Comparison of ENCODE assay signal across 12 cellular contexts in genomic region chr15:59587085-59587826, GRCh38. TPM values are rescaled to one million over a fixed set of nuclear protein-coding genes. Genes with fewer than 3 reads are reported as not detected.
A peak's percentile ranks its signal among the peaks of the same experiment; 100 is the strongest.
DNase-seq lines count a peak whose midpoint lies in the region; ATAC-seq, FAIRE-seq and TF ChIP-seq lines count a peak whose summit lies in the region.
"Had no signal": no experiment of that assay in that cellular context is flagged by ENCODE, and none has a peak within 500 bp of the region (broad histone marks: within the 10 kb centered on the region; RNA-seq: fewer than 3 reads in every experiment).

No MANE protein-coding gene starts in this region.

- H3K56ac ChIP-seq in IMR-90 (ENCODE audit: extremely low read depth, insufficient read depth, low read length) = no peak overlapping the region

- BruUV-seq in IMR-90 (replicated peaks; lab: Mats Ljungman, UMichigan) = no TSS peak

- ATAC-seq in A549 = peak in 1 of 2 experiments; percentile 60; a peak in 3 of 6 replicates
- ATAC-seq in IMR-90 (ENCODE audit: low read depth) = no peak
- ATAC-seq in HG03520 (IDR thresholded peaks at IDR 0.05; ENCODE audit: unreplicated experiment) = no peak
- no peak for ATAC-seq in CD8-positive, alpha-beta T cell
- ATAC-seq: activated naive CD8-positive, alpha-beta T cell treated with anti-CD3 and anti-CD28 coated beads, Interleukin-2, amount 50 U/mL, for 24 hours had no signal

- H2AK9ac ChIP-seq in IMR-90 (replicated peaks; ENCODE audit: low read depth, low read length, poor library complexity) = no peak overlapping the region

- H3K4me3 Mint-ChIP-seq in CD8-positive, alpha-beta T cell = no peak overlapping the region
- no peak overlapping the region for H3K4me3 Mint-ChIP-seq in activated naive CD4-positive, alpha-beta T cell treated with anti-CD3 and anti-CD28 coated beads for 36 hours
- H3K4me3 Mint-ChIP-seq: activated B cell treated with CpG ODN at 0.5 μM for 24 hours; activated naive CD8-positive, alpha-beta T cell treated with anti-CD3 and anti-CD28 coated beads, Interleukin-2, amount 50 U/mL, for 24 hours had no signal

- H3K18ac ChIP-seq in IMR-90 (ENCODE audit: low read depth, low read length) = no peak overlapping the region

- peak; percentile 97 for FAIRE-seq in A549 (lab: Jason Lieb, UNC)
- FAIRE-seq: urothelium cell line had no signal

- peaks cover 9% of the 10 kb centered on the region for H3K4me1 Mint-ChIP-seq in CD8-positive, alpha-beta T cell (ENCODE audit: low read depth)
- H3K4me1 Mint-ChIP-seq in activated naive CD4-positive, alpha-beta T cell treated with anti-CD3 and anti-CD28 coated beads for 36 hours (ENCODE audit: low read depth) = peaks cover 27% of the 10 kb centered on the region
- H3K4me1 Mint-ChIP-seq: activated B cell treated with CpG ODN at 0.5 μM for 24 hours had no signal

- H3K4me3 ChIP-seq in A549 (no peak overlapping the region), IMR-90 (ENCODE audit: insufficient read depth, low read depth, low read length) (no peak overlapping the region), epithelial cell of esophagus (ENCODE audit: low read length) (no peak overlapping the region)
- H3K4me3 ChIP-seq in CD8-positive, alpha-beta T cell (ENCODE audit: low read depth, low read length) = no peak overlapping the region

- no peak overlapping the region for H3K14ac ChIP-seq in IMR-90 (replicated peaks; ENCODE audit: low read depth, low read length)

- peak in 1 of 2 experiments; percentile 62 for DNase-seq in A549 (ENCODE audit: low read depth in 1 of 2, low spot score in 1 of 2)
- DNase-seq in IMR-90 = no peak
- DNase-seq in NCI-H748 treated with DMSO at 0.1 percent for 48 hours (lab: John Stamatoyannopoulos, UW) = peak; percentile 64
- DNase-seq in epithelial cell of esophagus (ENCODE audit: low read depth) = peak; percentile 74
- DNase-seq in CD8-positive, alpha-beta T cell = no peak
- DNase-seq in activated CD4-positive, CD25-positive, alpha-beta regulatory T cell (lab: John Stamatoyannopoulos, UW) = no peak
- DNase-seq in activated naive CD4-positive, alpha-beta T cell treated with anti-CD3 and anti-CD28 coated beads for 36 hours = no peak
- DNase-seq: activated B cell treated with CpG ODN at 0.5 μM for 24 hours; activated naive CD8-positive, alpha-beta T cell treated with anti-CD3 and anti-CD28 coated beads, Interleukin-2, amount 50 U/mL, for 24 hours; stimulated activated CD4-positive, alpha-beta T cell treated with anti-CD3 and anti-CD28 coated beads, Interleukin-2, amount 100 ng/mL, for 24 hours had no signal

- H2BK120ac ChIP-seq in IMR-90 (ENCODE audit: low read depth, low read length) = no peak overlapping the region

- H3K4ac ChIP-seq in IMR-90 (ENCODE audit: low read depth, low read length) = no peak overlapping the region

- H3K9me3 Mint-ChIP-seq in CD8-positive, alpha-beta T cell = no peaks in the 10 kb centered on the region
- no peaks in the 10 kb centered on the region for H3K9me3 Mint-ChIP-seq in activated naive CD4-positive, alpha-beta T cell treated with anti-CD3 and anti-CD28 coated beads for 36 hours
- H3K9me3 Mint-ChIP-seq: activated B cell treated with CpG ODN at 0.5 μM for 24 hours; activated naive CD8-positive, alpha-beta T cell treated with anti-CD3 and anti-CD28 coated beads, Interleukin-2, amount 50 U/mL, for 24 hours had no signal

- no peak overlapping the region for H2BK20ac ChIP-seq in IMR-90 (ENCODE audit: low read depth, low read length)

- peak overlapping the region; percentile 57 to 66 for H3K27ac ChIP-seq in A549
- H3K27ac ChIP-seq in IMR-90 (ENCODE audit: insufficient read depth, low read length) = no peak overlapping the region
- no peak overlapping the region for H3K27ac ChIP-seq in CD8-positive, alpha-beta T cell (ENCODE audit: low read depth, low read length)

- H3K36me3 ChIP-seq in IMR-90 (ENCODE audit: control insufficient read depth, insufficient read depth, low read length) = no peaks in the 10 kb centered on the region
- H3K36me3 ChIP-seq in CD8-positive, alpha-beta T cell (ENCODE audit: insufficient read depth, low read length) = no peaks in the 10 kb centered on the region

- no peaks in the 10 kb centered on the region for H3K36me3 Mint-ChIP-seq in CD8-positive, alpha-beta T cell
- no peaks in the 10 kb centered on the region for H3K36me3 Mint-ChIP-seq in activated naive CD4-positive, alpha-beta T cell treated with anti-CD3 and anti-CD28 coated beads for 36 hours (ENCODE audit: low read depth)

- no peak overlapping the region for H2AFZ ChIP-seq in IMR-90 (replicated peaks; ENCODE audit: low read length, poor library complexity)

- POLR2A ChIA-PET in A549 (lab: Yijun Ruan, JAX) (no interaction called here), IMR-90 (lab: Charles Lee; ENCODE audit: unreplicated experiment) (no interaction called here)
- POLR2A ChIA-PET in CD8-positive, alpha-beta T cell (lab: Charles Lee) = no interaction called here

- TF ChIP-seq POLR2A in A549 (IDR thresholded peaks at IDR 0.05; ENCODE audit: low read length) (no peak), IMR-90 (IDR thresholded peaks at IDR 0.05; ENCODE audit: low read depth, low read length) (no peak)

- intact Hi-C loops in IMR-90 (cut with micrococcal nuclease) = no loop called here
- intact Hi-C loops in CD8-positive, alpha-beta T cell (cut with DNase I, micrococcal nuclease) = no loop called here
- intact Hi-C loops in activated naive CD4-positive, alpha-beta T cell treated with anti-CD3 and anti-CD28 coated beads for 36 hours (cut with micrococcal nuclease) = no loop called here

- in situ Hi-C loops in IMR-90 (cut with MboI; ENCODE audit: low sequenced_read_pairs) = no loop called here

- no peak overlapping the region for H2BK15ac ChIP-seq in IMR-90 (ENCODE audit: low read depth, low read length)

- H3K79me1 ChIP-seq in IMR-90 (ENCODE audit: low read depth in 1 of 2, low read length in 2 of 2) = no peaks in the 10 kb centered on the region

- no peak overlapping the region for H2BK5ac ChIP-seq in IMR-90 (ENCODE audit: low read depth, low read length, poor library complexity, severe bottlenecking)

- whole genome bisulfite sequencing in A549 (ENCODE audit: missing lambda C conversion rate) = 34% methylated on average over 3 of the region's 3 CpGs
- no CpG with 5 or more reads among the region's 3 CpGs for WGBS in IMR-90 (ENCODE audit: extremely low coverage in 2 of 2, insufficient read length in 1 of 2), 2 experiments

- TF ChIP-seq CTCF in A549 (IDR thresholded peaks at IDR 0.05) (no peak), IMR-90 (conservative IDR thresholded peaks at IDR 0.05; ENCODE audit: low read depth, low read length) (no peak), epithelial cell of esophagus (IDR thresholded peaks at IDR 0.05; ENCODE audit: insufficient read depth, low read depth, low read length, missing control alignments) (no peak)
- no peak for TF ChIP-seq CTCF in CD8-positive, alpha-beta T cell (IDR thresholded peaks at IDR 0.05)

- H3K27ac Mint-ChIP-seq in CD8-positive, alpha-beta T cell = no peak overlapping the region
- no peak overlapping the region for H3K27ac Mint-ChIP-seq in activated naive CD4-positive, alpha-beta T cell treated with anti-CD3 and anti-CD28 coated beads for 36 hours
- H3K27ac Mint-ChIP-seq: activated B cell treated with CpG ODN at 0.5 μM for 24 hours; activated naive CD8-positive, alpha-beta T cell treated with anti-CD3 and anti-CD28 coated beads, Interleukin-2, amount 50 U/mL, for 24 hours had no signal

- no peak for TF ChIP-seq EP300 in A549 (IDR thresholded peaks at IDR 0.05)

- dilution Hi-C loops in IMR-90 (cut with HindIII; ENCODE audit: low sequenced_read_pairs, unreplicated experiment) = no loop called here

- H4K5ac ChIP-seq in IMR-90 (ENCODE audit: low read depth, low read length) = no peak overlapping the region

- CTCF ChIA-PET in A549 (lab: Yijun Ruan, JAX) (interaction anchor here (0.8 to 4.6 kb wide), 6 partner anchors 9 to 58 kb away, joined by 3 to 24 read pairs (median 4); no protein-coding TSS in a partner anchor), IMR-90 (lab: Yijun Ruan, JAX) (no interaction called here)
- CTCF ChIA-PET in CD8-positive, alpha-beta T cell (lab: Charles Lee) = no interaction called here
- CTCF ChIA-PET in activated naive CD4-positive, alpha-beta T cell treated with anti-CD3 and anti-CD28 coated beads for 36 hours (lab: Charles Lee) = no interaction called here

- no peak overlapping the region for H4K8ac ChIP-seq in IMR-90 (ENCODE audit: low read depth in 2 of 2, low read length in 2 of 2)

- H3K4me2 ChIP-seq in A549 (peak overlapping the region; percentile 52), IMR-90 (ENCODE audit: low read depth, low read length) (no peak overlapping the region)

- no peaks in the 10 kb centered on the region for H3K9me1 ChIP-seq in IMR-90 (ENCODE audit: insufficient read depth, low read length)

- H3K27me3 ChIP-seq in IMR-90 (ENCODE audit: control insufficient read depth, insufficient read depth, low read length) = peaks cover 2% of the 10 kb centered on the region; the same call in 1 of the 2 replicates
- no peaks in the 10 kb centered on the region for H3K27me3 ChIP-seq in CD8-positive, alpha-beta T cell (ENCODE audit: insufficient read depth, low read length)

- no peak overlapping the region for H4K91ac ChIP-seq in IMR-90 (ENCODE audit: insufficient read depth, low read depth, low read length)

- no peak overlapping the region for H3K23ac ChIP-seq in IMR-90 (ENCODE audit: low read depth, low read length)

- no peak overlapping the region for H3K9ac ChIP-seq in IMR-90 (ENCODE audit: low read depth, low read length)

- H3K4me1 ChIP-seq in A549 (peaks cover 15% of the 10 kb centered on the region), IMR-90 (ENCODE audit: control insufficient read depth, insufficient read depth, low read length) (no peaks in the 10 kb centered on the region)
- no peaks in the 10 kb centered on the region for H3K4me1 ChIP-seq in CD8-positive, alpha-beta T cell (ENCODE audit: insufficient read depth, low read length)

- no peak for TF ChIP-seq RAD21 in A549 (conservative IDR thresholded peaks at IDR 0.05 in 1 of 2, IDR thresholded peaks at IDR 0.05 in 1 of 2)
- TF ChIP-seq RAD21 in IMR-90 (IDR thresholded peaks at IDR 0.05; ENCODE audit: low read length) = no peak

- no peaks in the 10 kb centered on the region for H3K9me3 ChIP-seq in A549
- H3K9me3 ChIP-seq in IMR-90 (ENCODE audit: control insufficient read depth, insufficient read depth, low read length) = no peaks in the 10 kb centered on the region
- H3K9me3 ChIP-seq in CD8-positive, alpha-beta T cell (ENCODE audit: low read length) = no peaks in the 10 kb centered on the region

- H2AK5ac ChIP-seq in IMR-90 (ENCODE audit: low read depth, low read length) = no peak overlapping the region

- peaks cover 3% of the 10 kb centered on the region for H3K27me3 Mint-ChIP-seq in CD8-positive, alpha-beta T cell (ENCODE audit: low read depth)
- no peaks in the 10 kb centered on the region for H3K27me3 Mint-ChIP-seq in activated naive CD4-positive, alpha-beta T cell treated with anti-CD3 and anti-CD28 coated beads for 36 hours (ENCODE audit: low read depth)

- H4K20me1 ChIP-seq in IMR-90 (ENCODE audit: insufficient read depth, low read length) = no peaks in the 10 kb centered on the region

RNA-seq across cellular contexts. Expression of gene GCNT3, which starts 24.3 kb away (rescaled TPM):
- polyA plus RNA-seq in A549 (2011; rRNA removed) (134 and 153 TPM in 2 replicates), A549 (2017; fragmentation: RNase III; extraction: RNeasy Plus Mini Kit Qiagen cat#74134 plus additional on column Dnase treatment) (61.4 to 69.2 TPM (median 62.7 TPM) in 3 replicates), IMR-90 (2012; rRNA removed) (not detected in 2 replicates)
- polyA plus RNA-seq in A549 (2012; cell fraction: cytosol; rRNA removed) = 37.2 and 41.9 TPM in 2 replicates
- polyA plus RNA-seq in A549 (2012; cell fraction: nucleus; rRNA removed) = 35.0 and 53.3 TPM in 2 replicates
- 78.7 and 82.6 TPM in 2 replicates for polyA minus RNA-seq in A549 (2011; rRNA and poly(A)+ RNA removed)
- total RNA-seq in IMR-90 (2012; rRNA removed) = not detected in 2 replicates
- not detected in 2 replicates for polyA plus RNA-seq in IMR-90 (2012; cell fraction: cytosol; rRNA removed)
- polyA plus RNA-seq in IMR-90 (2012; cell fraction: nucleus; rRNA removed; ENCODE audit: low replicate concordance) = not detected in 2 replicates
- not detected for total RNA-seq in CD8-positive, alpha-beta T cell
- total RNA-seq in activated naive CD4-positive, alpha-beta T cell treated with anti-CD3 and anti-CD28 coated beads for 36 hours = not detected
- total RNA-seq: activated B cell treated with CpG ODN at 0.5 μM for 24 hours had no signal

Comparison
In these comparisons a context has a peak if more than half of its experiments do, and no peak if none do; other contexts are left out.
1. DNase-seq: peak in NCI-H748 treated with DMSO at 0.1 percent for 48 hours (single experiment) and epithelial cell of esophagus (single experiment); none in IMR-90 (single experiment), CD8-positive, alpha-beta T cell (0 of 7), activated CD4-positive, CD25-positive, alpha-beta regulatory T cell (0 of 4) and activated naive CD4-positive, alpha-beta T cell treated with anti-CD3 and anti-CD28 coated beads for 36 hours (single experiment).
2. H3K27ac ChIP-seq: peak in A549 (2 of 2); none in IMR-90 (single experiment) and CD8-positive, alpha-beta T cell (single experiment).